8 cellular contexts compared by ENCODE assay signal in genomic region chr3:190786898-190787297, GRCh38.
"Had no signal": no experiment of that assay in that cellular context is flagged by ENCODE, and none has a peak within 500 bp of the region (broad histone marks: within the 10 kb centered on the region; RNA-seq: fewer than 3 reads in every experiment).

No MANE protein-coding gene starts in this region.

- H3K27ac Mint-ChIP-seq: GM23338, H9 had no signal

- H3K4me3 ChIP-seq: GM23338, K562 had no signal

- H3K4me3 Mint-ChIP-seq: GM23338, H9 had no signal

- H3K4me1 Mint-ChIP-seq: GM23338, H9 had no signal

- DNase-seq: H9, HCEC 1CT, IMR-90 had no signal

- ATAC-seq: GM23338, K562 had no signal

- H3K9me3 Mint-ChIP-seq: GM23338, H9 had no signal

- FAIRE-seq: H1, H54, HTR-8/SVneo, K562 had no signal
